8 cellular contexts compared by ENCODE assay signal in the genomic region with DNA sequence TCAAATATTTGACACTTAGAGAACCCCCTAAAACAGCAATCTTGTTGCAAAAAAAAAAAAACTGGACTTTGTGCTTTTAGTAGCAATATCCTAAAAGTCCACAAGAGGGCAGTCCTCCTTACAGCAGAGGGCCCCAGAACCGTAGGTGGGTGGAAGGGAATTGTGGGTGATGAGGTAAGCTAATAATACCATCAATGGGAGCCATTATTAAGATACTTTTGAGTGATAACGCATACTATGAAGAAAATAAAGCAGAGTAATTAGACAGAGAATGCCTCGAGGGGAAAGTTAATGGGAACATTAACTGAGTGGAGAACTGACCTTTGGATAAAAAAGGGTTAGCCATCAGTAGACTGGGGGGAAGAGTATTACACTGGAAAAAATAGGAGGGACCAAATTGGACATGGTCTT.
DNase-seq lines count a peak whose midpoint lies in the region; ATAC-seq and TF ChIP-seq lines count a peak whose summit lies in the region.

No MANE protein-coding gene starts in this region.

- H3K9me3 ChIP-seq in PC-3 (ENCODE audit: low read length), result no peaks in the 10 kb centered on the region

- H3K36me3 Mint-ChIP-seq in CD14-positive monocyte, result no peaks in the 10 kb centered on the region

- peaks cover 0 to 2% (median 0%) of the 10 kb centered on the region in 7 donors for H3K9me3 Mint-ChIP-seq in CD14-positive monocyte

- H3K27ac ChIP-seq in PC-3 (ENCODE audit: low read length), result no peak overlapping the region

- H3K79me2 ChIP-seq in PC-3 (ENCODE audit: low read length), result no peaks in the 10 kb centered on the region

- H3F3A ChIP-seq in PC-3 (ENCODE audit: low read length, unreplicated experiment), result no peaks in the 10 kb centered on the region

- no peak overlapping the region for H3K4me3 Mint-ChIP-seq in CD14-positive monocyte

- DNase-seq in CD14-positive monocyte (ENCODE audit: low spot score), result no peak
- peak; percentile 81 for DNase-seq in PC-3
- no peak for DNase-seq in epithelial cell of proximal tubule (ENCODE audit: low read depth)
- peak; percentile 14 for DNase-seq in non-pigmented ciliary epithelial cell (ENCODE audit: low read depth)
- DNase-seq in NCI-H187 treated with DMSO at 0.1 percent for 48 hours (lab: John Stamatoyannopoulos, UW), result no peak

- ATAC-seq in GM18868 (IDR thresholded peaks at IDR 0.05; ENCODE audit: unreplicated experiment) (peak; percentile 91), HG03064 (IDR thresholded peaks at IDR 0.05; ENCODE audit: low read depth, unreplicated experiment) (peak; percentile 86), PC-3 (peak; percentile 46; the same call in 1 of the 2 replicates), HG02623 (IDR thresholded peaks at IDR 0.05; ENCODE audit: unreplicated experiment) (no peak)

- H3K27ac Mint-ChIP-seq in CD14-positive monocyte, result no peak overlapping the region

- peaks cover 2 to 3% (median 2%) of the 10 kb centered on the region in 3 donors for H3K27me3 Mint-ChIP-seq in CD14-positive monocyte (ENCODE audit: low read depth in 3 of 3)

- H3K4me1 ChIP-seq in PC-3 (ENCODE audit: insufficient read depth, low read length), result peaks cover 3% of the 10 kb centered on the region; the same call in 1 of the 2 replicates

- H3K9me2 ChIP-seq in PC-3 (replicated peaks; ENCODE audit: low read length), result no peaks in the 10 kb centered on the region

- CTCF ChIA-PET in PC-3 (lab: Charles Lee), result interaction anchor here (0.6 to 1.0 kb wide), 6 partner anchors 27 to 419 kb away, joined by 3 to 5 read pairs (median 4); no protein-coding TSS in a partner anchor

- H3K4me1 Mint-ChIP-seq in CD14-positive monocyte, result no peaks in the 10 kb centered on the region

- H3K9ac ChIP-seq in PC-3 (ENCODE audit: low read length), result no peak overlapping the region

- no peaks in the 10 kb centered on the region for H4K20me1 ChIP-seq in PC-3 (ENCODE audit: low read length)

- H3K4me3 ChIP-seq in PC-3 (ENCODE audit: low read length) (no peak overlapping the region), epithelial cell of proximal tubule (ENCODE audit: low read depth, low read length) (no peak overlapping the region)

- TF ChIP-seq CTCF in CD14-positive monocyte (IDR thresholded peaks at IDR 0.05) (peak; percentile 84), PC-3 (conservative IDR thresholded peaks at IDR 0.05; ENCODE audit: low read depth, low read length) (peak; percentile 91), epithelial cell of proximal tubule (conservative IDR thresholded peaks at IDR 0.05; ENCODE audit: low read depth, low read length) (peak; percentile 85)

- intact Hi-C loops in CD14-positive monocyte (cut with micrococcal nuclease), result no loop called here
- intact Hi-C loops in PC-3 (cut with micrococcal nuclease), result loop anchor here (2.0 kb wide), 3 partner anchors 230 to 420 kb away; a partner anchor contains a TSS

- no peak overlapping the region for H3K4me2 ChIP-seq in PC-3 (ENCODE audit: low read length)

- BruUV-seq in PC-3 (replicated peaks; lab: Mats Ljungman, UMichigan), result no TSS peak

- H2AFZ ChIP-seq in PC-3 (ENCODE audit: low read length), result peak overlapping the region; percentile 40; the same call in 1 of the 2 replicates

- H3K36me3 ChIP-seq in PC-3 (ENCODE audit: low read depth, low read length), result no peaks in the 10 kb centered on the region

- H3K27me3 ChIP-seq in PC-3 (ENCODE audit: low read length), result no peaks in the 10 kb centered on the region

- POLR2A ChIA-PET in PC-3 (lab: Charles Lee; ENCODE audit: unreplicated experiment), result no interaction called here

Comparison
In these comparisons a context has a peak if more than half of its experiments do, and no peak if none do; other contexts are left out.
1. DNase-seq: peak in PC-3 (single experiment) and non-pigmented ciliary epithelial cell (single experiment); none in CD14-positive monocyte (single experiment), epithelial cell of proximal tubule (single experiment) and NCI-H187 treated with DMSO at 0.1 percent for 48 hours (single experiment).
2. Peak in every context shown above with its lines, with median percentiles within 50 percentile points of each other: CTCF ChIP-seq.